Comparison of ENCODE assay signal across 12 cellular contexts in genomic region chr2:122707224-122707824, GRCh38.
A peak's percentile ranks its signal among the peaks of the same experiment; 100 is the strongest.
DNase-seq lines count a peak whose midpoint lies in the region; ATAC-seq and TF ChIP-seq lines count a peak whose summit lies in the region.
"Had no signal": no experiment of that assay in that cellular context is flagged by ENCODE, and none has a peak within 500 bp of the region (broad histone marks: within the 10 kb centered on the region; RNA-seq: fewer than 3 reads in every experiment).

No MANE protein-coding gene starts in this region.

- no peak for TF ChIP-seq POLR2A in Peyer's patch (IDR thresholded peaks at IDR 0.05)

- H2BK5ac ChIP-seq in trophoblast cell (ENCODE audit: low read depth, low read length, poor library complexity) = no peak overlapping the region

- no peak overlapping the region for H2AFZ ChIP-seq in trophoblast cell (ENCODE audit: insufficient read depth, low read length, poor library complexity)

- no peak overlapping the region for H4K8ac ChIP-seq in trophoblast cell (ENCODE audit: low read depth, low read length)

- ATAC-seq in GM19372 (IDR thresholded peaks at IDR 0.05; ENCODE audit: low read depth, unreplicated experiment) = peak; percentile 56
- peak; percentile 32 for ATAC-seq in HG02884 (IDR thresholded peaks at IDR 0.05; ENCODE audit: unreplicated experiment)
- ATAC-seq: Right ventricle myocardium inferior had no signal

- TF ChIP-seq CTCF in GM12865 (IDR thresholded peaks at IDR 0.05; ENCODE audit: insufficient read depth, low read depth, low read length, missing control alignments) (no peak), dorsolateral prefrontal cortex (IDR thresholded peaks at IDR 0.05 in 54 of 56, conservative IDR thresholded peaks at IDR 0.05 in 2 of 56; ENCODE audit: low read depth in 1 of 56, partially characterized antibody in 56 of 56) (no peak), Peyer's patch (IDR thresholded peaks at IDR 0.05) (no peak)

- WGBS in trophoblast cell (ENCODE audit: extremely low coverage, insufficient coverage, insufficient read length) = no CpG with 5 or more reads among the region's 1 CpG

- no peak overlapping the region for H4K91ac ChIP-seq in trophoblast cell (ENCODE audit: low read depth, low read length)

- peak; percentile 67 for DNase-seq in GM12865 (ENCODE audit: low read depth)
- peak; percentile 4 for DNase-seq in HT1080 (ENCODE audit: low read depth)
- no peak for DNase-seq in dorsolateral prefrontal cortex
- no peak for DNase-seq in Peyer's patch
- DNase-seq in trophoblast cell = no peak
- DNase-seq in NCI-H524 treated with DMSO at 0.1 percent for 48 hours (lab: John Stamatoyannopoulos, UW) = no peak
- DNase-seq: activated naive CD4-positive, alpha-beta T cell treated with anti-CD3 and anti-CD28 coated beads, Interleukin-2, amount 50 U/mL, for 16 hours; H7; Karpas-422 had no signal

- H3K27ac ChIP-seq in dorsolateral prefrontal cortex (no peak overlapping the region), Peyer's patch (no peak overlapping the region), trophoblast cell (ENCODE audit: low read depth, low read length) (no peak overlapping the region)

- H3K4me2 ChIP-seq in trophoblast cell (ENCODE audit: low read length) = no peak overlapping the region

- H3K9me3 ChIP-seq in Peyer's patch = no peaks in the 10 kb centered on the region
- peaks cover 3% of the 10 kb centered on the region for H3K9me3 ChIP-seq in trophoblast cell (ENCODE audit: insufficient read depth, low read depth, low read length)

- H2BK12ac ChIP-seq in trophoblast cell (ENCODE audit: low read length) = no peak overlapping the region

- H3K23ac ChIP-seq in trophoblast cell (ENCODE audit: low read length) = no peak overlapping the region

- H4K12ac ChIP-seq in trophoblast cell (ENCODE audit: low read depth, low read length) = no peak overlapping the region

- H3K4me1 ChIP-seq in Peyer's patch = no peaks in the 10 kb centered on the region
- no peaks in the 10 kb centered on the region for H3K4me1 ChIP-seq in trophoblast cell (ENCODE audit: control insufficient read depth in 1 of 2, insufficient read depth in 2 of 2, low read length in 2 of 2)

- no peak overlapping the region for H3K4ac ChIP-seq in trophoblast cell (ENCODE audit: low read depth, low read length)

- H3K4me3 ChIP-seq in GM12865 (ENCODE audit: low read depth, low read length) (no peak overlapping the region), dorsolateral prefrontal cortex (no peak overlapping the region), Peyer's patch (no peak overlapping the region), trophoblast cell (ENCODE audit: low read depth, low read length) (no peak overlapping the region)

- no peak overlapping the region for H2BK120ac ChIP-seq in trophoblast cell (ENCODE audit: insufficient read depth, low read length, poor library complexity)

- no peaks in the 10 kb centered on the region for H3K79me2 ChIP-seq in trophoblast cell (ENCODE audit: control insufficient read depth, insufficient read depth, low read length, poor library complexity)

- intact Hi-C loops in dorsolateral prefrontal cortex (cut with DNase I) = no loop called here

- no peaks in the 10 kb centered on the region for H3K79me1 ChIP-seq in trophoblast cell (ENCODE audit: low read length)

- H3K36me3 ChIP-seq in Peyer's patch = no peaks in the 10 kb centered on the region
- H3K36me3 ChIP-seq in trophoblast cell (ENCODE audit: control insufficient read depth in 1 of 2, insufficient read depth in 2 of 2, low read length in 2 of 2) = no peaks in the 10 kb centered on the region

- no peak overlapping the region for H3K18ac ChIP-seq in trophoblast cell (ENCODE audit: low read length)

- H3K9ac ChIP-seq in trophoblast cell (ENCODE audit: low read length) = no peak overlapping the region

- no peaks in the 10 kb centered on the region for H3K27me3 ChIP-seq in dorsolateral prefrontal cortex
- no peaks in the 10 kb centered on the region for H3K27me3 ChIP-seq in Peyer's patch
- no peaks in the 10 kb centered on the region for H3K27me3 ChIP-seq in trophoblast cell (ENCODE audit: insufficient read depth, low read length)

- H2AK5ac ChIP-seq in trophoblast cell (ENCODE audit: low read length) = no peak overlapping the region

- no peak overlapping the region for H3K14ac ChIP-seq in trophoblast cell (ENCODE audit: low read length)

Comparison
In these comparisons a context has a peak if more than half of its experiments do, and no peak if none do; other contexts are left out.
1. DNase-seq: peak in GM12865 (single experiment) and HT1080 (single experiment); none in dorsolateral prefrontal cortex (0 of 10), Peyer's patch (0 of 3), trophoblast cell (0 of 2) and NCI-H524 treated with DMSO at 0.1 percent for 48 hours (single experiment).